Comparison of ENCODE assay signal across 8 cellular contexts in genomic region chr11:46826310-46827044, GRCh38. TPM values are rescaled to one million over a fixed set of nuclear protein-coding genes. Genes with fewer than 3 reads are reported as not detected.
DNase-seq lines count a peak whose midpoint lies in the region; ATAC-seq, FAIRE-seq and TF ChIP-seq lines count a peak whose summit lies in the region.

No MANE protein-coding gene starts in this region.

- no peak overlapping the region for H2BK5ac ChIP-seq in IMR-90 (ENCODE audit: low read depth, low read length, poor library complexity, severe bottlenecking)

- peak overlapping the region; percentile 86 for H3K4me2 ChIP-seq in IMR-90 (ENCODE audit: low read depth, low read length)

- H3K4me3 ChIP-seq in IMR-90 (ENCODE audit: insufficient read depth, low read depth, low read length), result peak overlapping the region; percentile 85
- peak overlapping the region; percentile 62 for H3K4me3 ChIP-seq in astrocyte of the spinal cord (ENCODE audit: low read depth, low read length)

- peak overlapping the region; percentile 79 for H3K23ac ChIP-seq in IMR-90 (ENCODE audit: low read depth, low read length)

- CTCF ChIA-PET in IMR-90 (lab: Yijun Ruan, JAX), result interaction anchor here (0.6 kb wide), 1 partner anchor 99 kb away, joined by 3 read pairs; no protein-coding TSS in a partner anchor

- H3K9ac ChIP-seq in IMR-90 (ENCODE audit: low read depth, low read length), result peak overlapping the region; percentile 76

- in situ Hi-C loops in IMR-90 (cut with MboI; ENCODE audit: low sequenced_read_pairs), result no loop called here
- in situ Hi-C loops in astrocyte of the spinal cord (cut with HindIII; ENCODE audit: low sequenced_read_pairs), result no loop called here

- TF ChIP-seq RAD21 in IMR-90 (IDR thresholded peaks at IDR 0.05; ENCODE audit: low read length), result no peak

- H3K9me3 ChIP-seq in IMR-90 (ENCODE audit: control insufficient read depth, insufficient read depth, low read length), result no peaks in the 10 kb centered on the region

- H4K5ac ChIP-seq in IMR-90 (ENCODE audit: low read depth, low read length), result no peak overlapping the region

- H4K20me1 ChIP-seq in IMR-90 (ENCODE audit: insufficient read depth, low read length), result peaks cover 46% of the 10 kb centered on the region

- no peak for TF ChIP-seq POLR2A in IMR-90 (IDR thresholded peaks at IDR 0.05; ENCODE audit: low read depth, low read length)

- H3K14ac ChIP-seq in IMR-90 (replicated peaks; ENCODE audit: low read depth, low read length), result peak overlapping the region; percentile 70; the same call in 1 of the 2 replicates

- ATAC-seq in GM21423 (IDR thresholded peaks at IDR 0.05; ENCODE audit: unreplicated experiment) (peak; percentile 98), IMR-90 (ENCODE audit: low read depth) (peak; percentile 99)

- H2BK20ac ChIP-seq in IMR-90 (ENCODE audit: low read depth, low read length), result no peak overlapping the region

- H2AFZ ChIP-seq in IMR-90 (replicated peaks; ENCODE audit: low read length, poor library complexity), result peak overlapping the region; percentile 90

- H3K27ac ChIP-seq in IMR-90 (ENCODE audit: insufficient read depth, low read length), result peak overlapping the region; percentile 70

- peaks cover 7% of the 10 kb centered on the region for H3K9me1 ChIP-seq in IMR-90 (ENCODE audit: insufficient read depth, low read length)

- POLR2A ChIA-PET in IMR-90 (lab: Charles Lee; ENCODE audit: unreplicated experiment), result interaction anchor here (0.5 to 1.0 kb wide), 2 partner anchors 20 to 418 kb away, joined by 4 to 5 read pairs; no protein-coding TSS in a partner anchor

- 1% methylated on average over 16 of the region's 32 CpGs; no CpG with 5 or more reads in 1 of the 2 experiments for WGBS in IMR-90 (ENCODE audit: extremely low coverage in 2 of 2, insufficient read length in 1 of 2), 2 experiments

- FAIRE-seq in urothelium cell line (lab: Jason Lieb, UNC), result no peak

- TF ChIP-seq CTCF in IMR-90 (conservative IDR thresholded peaks at IDR 0.05; ENCODE audit: low read depth, low read length), result no peak
- TF ChIP-seq CTCF in astrocyte of the spinal cord (IDR thresholded peaks at IDR 0.05; ENCODE audit: low read depth, low read length), result no peak

- H4K91ac ChIP-seq in IMR-90 (ENCODE audit: insufficient read depth, low read depth, low read length), result no peak overlapping the region

- peaks cover 14 to 53% of the 10 kb centered on the region in 2 experiments for H3K79me1 ChIP-seq in IMR-90 (ENCODE audit: low read depth in 1 of 2, low read length in 2 of 2)

- no peaks in the 10 kb centered on the region for H3K36me3 ChIP-seq in IMR-90 (ENCODE audit: control insufficient read depth, insufficient read depth, low read length)

- no peak overlapping the region for H2BK15ac ChIP-seq in IMR-90 (ENCODE audit: low read depth, low read length)

- H3K18ac ChIP-seq in IMR-90 (ENCODE audit: low read depth, low read length), result no peak overlapping the region

- no peak overlapping the region for H2AK5ac ChIP-seq in IMR-90 (ENCODE audit: low read depth, low read length)

- DNase-seq in COLO829 (ENCODE audit: low spot score), result peak; percentile 45
- peak; percentile 68 for DNase-seq in IMR-90
- peak; percentile 59 for DNase-seq in T-helper 9 cell
- DNase-seq in astrocyte of the spinal cord (ENCODE audit: low read depth, low spot score), result peak; percentile 77
- peak in 50 of 51 donors; percentile 6 to 88 (median 70) for DNase-seq in hypothalamus (lab: John Stamatoyannopoulos, UW)
- DNase-seq in retina, result peak; percentile 89
- no peak for DNase-seq in urothelium cell line (ENCODE audit: low spot score)

- peaks cover 6% of the 10 kb centered on the region for H3K4me1 ChIP-seq in IMR-90 (ENCODE audit: control insufficient read depth, insufficient read depth, low read length)

- peak overlapping the region; percentile 45 for H2AK9ac ChIP-seq in IMR-90 (replicated peaks; ENCODE audit: low read depth, low read length, poor library complexity)

- BruUV-seq in IMR-90 (replicated peaks; lab: Mats Ljungman, UMichigan), result no TSS peak

- peak overlapping the region; percentile 26; the same call in 1 of the 2 replicates for H3K56ac ChIP-seq in IMR-90 (ENCODE audit: extremely low read depth, insufficient read depth, low read length)

- intact Hi-C loops in IMR-90 (cut with micrococcal nuclease), result loop anchor here (5.0 kb wide), 1 partner anchor 326 kb away; no protein-coding TSS in a partner anchor

- peak overlapping the region in 1 of 2 experiments; percentile 76; a peak in 2 of 4 replicates for H4K8ac ChIP-seq in IMR-90 (ENCODE audit: low read depth in 2 of 2, low read length in 2 of 2)

- H2BK120ac ChIP-seq in IMR-90 (ENCODE audit: low read depth, low read length), result peak overlapping the region; percentile 29

- dilution Hi-C loops in IMR-90 (cut with HindIII; ENCODE audit: low sequenced_read_pairs, unreplicated experiment), result no loop called here

- H3K27me3 ChIP-seq in IMR-90 (ENCODE audit: control insufficient read depth, insufficient read depth, low read length), result no peaks in the 10 kb centered on the region

- H3K4ac ChIP-seq in IMR-90 (ENCODE audit: low read depth, low read length), result peak overlapping the region; percentile 45

TF ChIP-seq in IMR-90, 13 proteins besides CTCF, POLR2A, EP300 and RAD21:
- TF ChIP-seq MXI1 (IDR thresholded peaks at IDR 0.05; ENCODE audit: borderline replicate concordance, low read depth, low read length), result peak; percentile 55; the same call in 1 of the 2 replicates
- peak; percentile 94 for TF ChIP-seq MAZ (IDR thresholded peaks at IDR 0.05; ENCODE audit: borderline replicate concordance, low read depth, low read length)
- TF ChIP-seq ELK1 (IDR thresholded peaks at IDR 0.05; ENCODE audit: borderline replicate concordance, low read depth, low read length), result no peak

RNA-seq across cellular contexts. Expression of gene CKAP5, which starts 19.6 kb away (rescaled TPM):
- 79.2 and 82.8 TPM in 2 replicates for total RNA-seq in IMR-90 (2012; rRNA removed)
- 53.8 and 59.5 TPM in 2 replicates for polyA plus RNA-seq in IMR-90 (2012; rRNA removed)
- polyA plus RNA-seq in IMR-90 (2012; cell fraction: cytosol; rRNA removed), result 14.4 and 15.7 TPM in 2 replicates
- 13.2 and 59.0 TPM in 2 replicates for polyA plus RNA-seq in IMR-90 (2012; cell fraction: nucleus; rRNA removed; ENCODE audit: low replicate concordance)
